Comparison of ENCODE assay signal across 19 cellular contexts in genomic region chr1:215718888-215719287, GRCh38.
DNase-seq lines count a peak whose midpoint lies in the region; ATAC-seq, FAIRE-seq and TF ChIP-seq lines count a peak whose summit lies in the region.
"Had no signal": no experiment of that assay in that cellular context is flagged by ENCODE, and none has a peak within 500 bp of the region (broad histone marks: within the 10 kb centered on the region; RNA-seq: fewer than 3 reads in every experiment).

No MANE protein-coding gene starts in this region.

- H3K4me1 ChIP-seq in right lobe of liver (peaks cover 0 to 23% (median 3%) of the 10 kb centered on the region in 4 donors), HepG2 (ENCODE audit: insufficient read depth, low read length) (peaks cover 8% of the 10 kb centered on the region; the same call in 1 of the 2 replicates), GM23338 (ENCODE audit: insufficient read depth) (no peaks in the 10 kb centered on the region), PC-9 (replicated peaks; ENCODE audit: insufficient read depth) (no peaks in the 10 kb centered on the region)
- H3K4me1 ChIP-seq: Caco-2 had no signal

- CTCF ChIA-PET in HepG2 (lab: Yijun Ruan, JAX; ENCODE audit: low intra/inter-chr PET ratio, low total read pairs) = interaction anchor here (0.6 kb wide), 1 partner anchor 146 kb away, joined by 4 read pairs; no protein-coding TSS in a partner anchor
- CTCF ChIA-PET in PC-9 (lab: Charles Lee) = no interaction called here

- no peak overlapping the region for H3K27ac Mint-ChIP-seq in GM23338
- H3K27ac Mint-ChIP-seq in stimulated activated effector memory CD8-positive, alpha-beta T cell treated with anti-CD3 and anti-CD28 coated beads, Interleukin-12 subunit alpha, Interleukin-12 subunit beta, amount 100 ng/mL, for 72 hours = no peak overlapping the region
- H3K27ac Mint-ChIP-seq: B cell; CD8-positive, alpha-beta T cell had no signal

- no peaks in the 10 kb centered on the region for H3K79me2 ChIP-seq in HepG2 (ENCODE audit: insufficient read depth, low read length)
- H3K79me2 ChIP-seq in GM23338 (replicated peaks; ENCODE audit: insufficient read depth) = no peaks in the 10 kb centered on the region
- no peaks in the 10 kb centered on the region for H3K79me2 ChIP-seq in PC-9 (ENCODE audit: low read depth)

- H3K27ac ChIP-seq in right lobe of liver = no peak overlapping the region
- no peak overlapping the region for H3K27ac ChIP-seq in HepG2 (ENCODE audit: extremely low read length, insufficient read depth, low read length)
- H3K27ac ChIP-seq in GM23338 (ENCODE audit: low read depth) = no peak overlapping the region
- H3K27ac ChIP-seq in PC-9 = no peak overlapping the region
- H3K27ac ChIP-seq: C4-2B had no signal

- no peak for TF ChIP-seq POLR2A in right lobe of liver (IDR thresholded peaks at IDR 0.05)
- TF ChIP-seq POLR2A in HepG2 (IDR thresholded peaks at IDR 0.05; ENCODE audit: insufficient read depth in 1 of 2, low read depth in 2 of 2, low read length in 2 of 2) = no peak

- H4K20me1 ChIP-seq in HepG2 (ENCODE audit: insufficient read depth, low read length) (no peaks in the 10 kb centered on the region), GM23338 (replicated peaks; ENCODE audit: insufficient read depth) (no peaks in the 10 kb centered on the region), PC-9 (ENCODE audit: insufficient read depth) (no peaks in the 10 kb centered on the region)

- H3K4me3 Mint-ChIP-seq in GM23338 = no peak overlapping the region
- no peak overlapping the region for H3K4me3 Mint-ChIP-seq in stimulated activated effector memory CD8-positive, alpha-beta T cell treated with anti-CD3 and anti-CD28 coated beads, Interleukin-12 subunit alpha, Interleukin-12 subunit beta, amount 100 ng/mL, for 72 hours
- H3K4me3 Mint-ChIP-seq: B cell; CD8-positive, alpha-beta T cell had no signal

- intact Hi-C loops in right lobe of liver (cut with DNase I) (no loop called here), HepG2 (cut with micrococcal nuclease; ENCODE audit: unreplicated experiment) (no loop called here), PC-9 (cut with micrococcal nuclease; ENCODE audit: unreplicated experiment) (no loop called here)

- H2AFZ ChIP-seq in HepG2 (ENCODE audit: low read length) (no peak overlapping the region), GM23338 (peak overlapping the region; percentile 48; the same call in 1 of the 2 replicates), PC-9 (peak overlapping the region; percentile 58; the same call in 1 of the 2 replicates)

- in situ Hi-C loops in HepG2 (cut with HindIII; ENCODE audit: extremely low pct_ligation_motif_present, low pct_unique_long_range_greater_than_20kb) = no loop called here

- H3K9me3 Mint-ChIP-seq in GM23338 = no peaks in the 10 kb centered on the region
- peaks cover 14% of the 10 kb centered on the region for H3K9me3 Mint-ChIP-seq in stimulated activated effector memory CD8-positive, alpha-beta T cell treated with anti-CD3 and anti-CD28 coated beads, Interleukin-12 subunit alpha, Interleukin-12 subunit beta, amount 100 ng/mL, for 72 hours

- H3K4me1 Mint-ChIP-seq in GM23338 = no peaks in the 10 kb centered on the region
- H3K4me1 Mint-ChIP-seq in stimulated activated effector memory CD8-positive, alpha-beta T cell treated with anti-CD3 and anti-CD28 coated beads, Interleukin-12 subunit alpha, Interleukin-12 subunit beta, amount 100 ng/mL, for 72 hours = no peaks in the 10 kb centered on the region
- H3K4me1 Mint-ChIP-seq: B cell had no signal

- DNase-seq in right lobe of liver = no peak
- no peak for DNase-seq in HepG2 (ENCODE audit: low spot score)
- no peak for DNase-seq in GM23338 (ENCODE audit: low spot score)
- DNase-seq in PC-9 = no peak
- DNase-seq in stimulated activated CD4-positive, alpha-beta T cell treated with anti-CD3 and anti-CD28 coated beads, Interleukin-1b, Interleukin-23, amount 100 ng/mL, for 48 hours = no peak
- DNase-seq in stimulated activated effector memory CD8-positive, alpha-beta T cell treated with anti-CD3 and anti-CD28 coated beads, Interleukin-12 subunit alpha, Interleukin-12 subunit beta, amount 100 ng/mL, for 72 hours (ENCODE audit: low spot score in 2 of 2) = no peak
- DNase-seq in NCI-H1048 (lab: John Stamatoyannopoulos, UW) = no peak
- DNase-seq: Caco-2; CD8-positive, alpha-beta T cell; H7; KBM-7; MV-4-11; NCI-H1930; NCI-H446 treated with DMSO at 0.1 percent for 48 hours; NCI-H526; SHP77 had no signal

- H3K9ac ChIP-seq in HepG2 (ENCODE audit: insufficient read depth, low read depth, low read length) = no peak overlapping the region

- ATAC-seq in right lobe of liver (peak; percentile 55 to 87 (median 70)), HepG2 (no peak), GM23338 (no peak)
- ATAC-seq in stimulated activated effector memory CD8-positive, alpha-beta T cell treated with anti-CD3 and anti-CD28 coated beads, Interleukin-12 subunit alpha, Interleukin-12 subunit beta, amount 100 ng/mL, for 72 hours = no peak
- ATAC-seq: CD8-positive, alpha-beta T cell had no signal

- no peak for TF ChIP-seq RAD21 in HepG2 (CRISPR knock-in tag; IDR thresholded peaks at IDR 0.05)

- FAIRE-seq in HepG2 (lab: Jason Lieb, UNC) = no peak
- FAIRE-seq: GM12892 had no signal

- no peaks in the 10 kb centered on the region for H3K36me3 ChIP-seq in right lobe of liver
- no peaks in the 10 kb centered on the region for H3K36me3 ChIP-seq in HepG2 (replicated peaks in 1 of 2; ENCODE audit: control insufficient read depth in 1 of 2, insufficient read depth in 2 of 2, low read length in 2 of 2)
- no peaks in the 10 kb centered on the region for H3K36me3 ChIP-seq in GM23338 (ENCODE audit: insufficient read depth)
- no peaks in the 10 kb centered on the region for H3K36me3 ChIP-seq in PC-9 (ENCODE audit: low read depth)

- H3K9me2 ChIP-seq in GM23338 (ENCODE audit: insufficient read depth) (no peaks in the 10 kb centered on the region; the same call in 1 of the 2 replicates), PC-9 (ENCODE audit: insufficient read depth) (no peaks in the 10 kb centered on the region)

- H3F3A ChIP-seq in GM23338 (replicated peaks; ENCODE audit: low read depth) = no peaks in the 10 kb centered on the region
- H3F3A ChIP-seq in PC-9 (ENCODE audit: insufficient read depth, low read depth) = no peaks in the 10 kb centered on the region

- no TSS peak for BruUV-seq in HepG2 (replicated peaks; lab: Mats Ljungman, UMichigan)
- no TSS peak for BruUV-seq in PC-9 (replicated peaks; lab: Mats Ljungman, UMichigan)

- TF ChIP-seq EP300 in HepG2 (IDR thresholded peaks at IDR 0.05; ENCODE audit: low read depth in 2 of 2, low read length in 2 of 2) = no peak
- TF ChIP-seq EP300 in HepG2 (CRISPR knock-in tag; IDR thresholded peaks at IDR 0.05; ENCODE audit: borderline replicate concordance) = no peak

- H3K27me3 Mint-ChIP-seq in GM23338 (ENCODE audit: insufficient read depth, low read depth, poor library complexity) = peaks cover 2% of the 10 kb centered on the region
- H3K27me3 Mint-ChIP-seq: B cell had no signal

- no peaks in the 10 kb centered on the region for H3K27me3 ChIP-seq in right lobe of liver
- no peaks in the 10 kb centered on the region for H3K27me3 ChIP-seq in HepG2 (ENCODE audit: control insufficient read depth in 1 of 2, insufficient read depth in 2 of 2, low read length in 2 of 2)
- H3K27me3 ChIP-seq in GM23338 (ENCODE audit: insufficient read depth) = no peaks in the 10 kb centered on the region
- H3K27me3 ChIP-seq in PC-9 (ENCODE audit: insufficient read depth, low read depth) = no peaks in the 10 kb centered on the region

- TF ChIP-seq CTCF in right lobe of liver (IDR thresholded peaks at IDR 0.05) (no peak), HepG2 (CRISPR knock-in tag; IDR thresholded peaks at IDR 0.05) (no peak), GM23338 (conservative IDR thresholded peaks at IDR 0.05; ENCODE audit: low read depth in 2 of 2) (no peak), PC-9 (conservative IDR thresholded peaks at IDR 0.05) (no peak)

- POLR2A ChIA-PET in HepG2 (lab: Yijun Ruan, JAX) = no interaction called here
- POLR2A ChIA-PET in PC-9 (lab: Charles Lee; ENCODE audit: unreplicated experiment) = no interaction called here

- H3K4me2 ChIP-seq in HepG2 (ENCODE audit: low read depth, low read length) = no peak overlapping the region
- H3K4me2 ChIP-seq in GM23338 = no peak overlapping the region
- H3K4me2 ChIP-seq in PC-9 = no peak overlapping the region

- no peaks in the 10 kb centered on the region for H3K36me3 Mint-ChIP-seq in GM23338 (ENCODE audit: low read depth)
- H3K36me3 Mint-ChIP-seq in stimulated activated effector memory CD8-positive, alpha-beta T cell treated with anti-CD3 and anti-CD28 coated beads, Interleukin-12 subunit alpha, Interleukin-12 subunit beta, amount 100 ng/mL, for 72 hours = no peaks in the 10 kb centered on the region
- H3K36me3 Mint-ChIP-seq: CD8-positive, alpha-beta T cell had no signal

- WGBS in right lobe of liver (ENCODE audit: insufficient coverage, low coverage, low lambda C conversion rate, missing lambda C conversion rate) = 42% methylated on average over 1 of the region's 1 CpG
- 13% methylated on average over 1 of the region's 1 CpG for WGBS in HepG2 (ENCODE audit: low lambda C conversion rate)

- no peaks in the 10 kb centered on the region for H3K9me3 ChIP-seq in right lobe of liver
- H3K9me3 ChIP-seq in HepG2 (ENCODE audit: low read length) = no peaks in the 10 kb centered on the region
- no peaks in the 10 kb centered on the region for H3K9me3 ChIP-seq in PC-9 (ENCODE audit: insufficient read depth, low read depth)
- H3K9me3 ChIP-seq: Caco-2 had no signal

- H3K4me3 ChIP-seq in right lobe of liver = no peak overlapping the region
- H3K4me3 ChIP-seq in HepG2 (replicated peaks in 1 of 3; ENCODE audit: insufficient read depth in 1 of 3, low read depth in 2 of 3, low read length in 3 of 3) = no peak overlapping the region
- no peak overlapping the region for H3K4me3 ChIP-seq in GM23338
- no peak overlapping the region for H3K4me3 ChIP-seq in PC-9

TF ChIP-seq in HepG2, 621 proteins besides CTCF, POLR2A, EP300 and RAD21 (continues in another document):
- TF ChIP-seq ZNF616 (CRISPR knock-in tag; IDR thresholded peaks at IDR 0.05; ENCODE audit: low read depth) (no peak), LBX2 (CRISPR knock-in tag; IDR thresholded peaks at IDR 0.05; ENCODE audit: borderline replicate concordance) (no peak), ZNF138 (CRISPR knock-in tag; IDR thresholded peaks at IDR 0.05; ENCODE audit: low read depth) (no peak)

TF ChIP-seq in GM23338, 12 proteins besides CTCF, POLR2A, EP300 and RAD21 (continues in another document):
- no peak for TF ChIP-seq ZNF114 (CRISPR knock-in tag; IDR thresholded peaks at IDR 0.05)

Comparison
In these comparisons a context has a peak if more than half of its experiments do, and no peak if none do; other contexts are left out.
1. ATAC-seq: peak in right lobe of liver (4 of 4); none in HepG2 (single experiment), GM23338 (single experiment) and stimulated activated effector memory CD8-positive, alpha-beta T cell treated with anti-CD3 and anti-CD28 coated beads, Interleukin-12 subunit alpha, Interleukin-12 subunit beta, amount 100 ng/mL, for 72 hours (single experiment).